Comparison of ENCODE assay signal across 8 cellular contexts in genomic region chr22:45608763-45609180, GRCh38.
DNase-seq lines count a peak whose midpoint lies in the region; ATAC-seq and TF ChIP-seq lines count a peak whose summit lies in the region.
"Had no signal": no experiment of that assay in that cellular context is flagged by ENCODE, and none has a peak within 500 bp of the region (broad histone marks: within the 10 kb centered on the region; RNA-seq: fewer than 3 reads in every experiment).

No MANE protein-coding gene starts in this region.

- no peaks in the 10 kb centered on the region for H3K9me3 ChIP-seq in osteoblast (ENCODE audit: low read depth, low read length)

- in situ Hi-C loops in brain microvascular endothelial cell (cut with HindIII; ENCODE audit: low pct_ligation_motif_present, low sequenced_read_pairs) = no loop called here

- ATAC-seq in HG03175 (IDR thresholded peaks at IDR 0.05; ENCODE audit: unreplicated experiment) = no peak
- ATAC-seq in GM19328 (IDR thresholded peaks at IDR 0.05; ENCODE audit: unreplicated experiment) = no peak

- TF ChIP-seq CTCF in brain microvascular endothelial cell (IDR thresholded peaks at IDR 0.05; ENCODE audit: low read depth, low read length, missing control alignments) = no peak
- TF ChIP-seq CTCF in osteoblast (IDR thresholded peaks at IDR 0.05; ENCODE audit: extremely low read depth, low read depth, low read length) = no peak

- no peaks in the 10 kb centered on the region for H3K79me2 ChIP-seq in osteoblast (ENCODE audit: insufficient read depth, low read length)

- H2AFZ ChIP-seq in osteoblast (ENCODE audit: low read length) = no peak overlapping the region

- no peak overlapping the region for H3K27ac ChIP-seq in brain microvascular endothelial cell
- H3K27ac ChIP-seq in osteoblast (ENCODE audit: low read depth, low read length) = peak overlapping the region; percentile 56

- no peaks in the 10 kb centered on the region for H4K20me1 ChIP-seq in osteoblast (ENCODE audit: insufficient read depth, low read length)

- peak; percentile 67 for DNase-seq in GM03348 (ENCODE audit: low spot score)
- peak; percentile 16 for DNase-seq in NCI-H2196 treated with DMSO at 0.1 percent for 48 hours (lab: John Stamatoyannopoulos, UW; ENCODE audit: unreplicated experiment)
- DNase-seq in brain microvascular endothelial cell = peak; percentile 56
- peak; percentile 88 for DNase-seq in osteoblast (ENCODE audit: insufficient read length, low spot score, missing footprints)
- DNase-seq in hypothalamus (lab: John Stamatoyannopoulos, UW) = no peak
- DNase-seq: naive B cell had no signal

- H3K27me3 ChIP-seq in brain microvascular endothelial cell (replicated peaks) = no peaks in the 10 kb centered on the region
- H3K27me3 ChIP-seq in osteoblast (ENCODE audit: insufficient read depth, low read length) = no peaks in the 10 kb centered on the region

- peaks cover 24% of the 10 kb centered on the region for H3K4me1 ChIP-seq in osteoblast (ENCODE audit: insufficient read depth, low read length)

- no peaks in the 10 kb centered on the region for H3K36me3 ChIP-seq in brain microvascular endothelial cell (replicated peaks)
- H3K36me3 ChIP-seq in osteoblast (ENCODE audit: insufficient read depth, low read length) = no peaks in the 10 kb centered on the region

- H3K4me3 ChIP-seq in brain microvascular endothelial cell (ENCODE audit: low read depth, low read length) = no peak overlapping the region
- no peak overlapping the region for H3K4me3 ChIP-seq in osteoblast (ENCODE audit: insufficient read depth, low read length)

- H3K4me2 ChIP-seq in osteoblast (ENCODE audit: insufficient read depth, low read length) = peak overlapping the region; percentile 30

Comparison
In these comparisons a context has a peak if more than half of its experiments do, and no peak if none do; other contexts are left out.
1. DNase-seq: peak in GM03348 (single experiment), NCI-H2196 treated with DMSO at 0.1 percent for 48 hours (single experiment), brain microvascular endothelial cell (single experiment) and osteoblast (single experiment); none in hypothalamus (0 of 51).